1 cellular context compared by ENCODE assay signal in the genomic region with DNA sequence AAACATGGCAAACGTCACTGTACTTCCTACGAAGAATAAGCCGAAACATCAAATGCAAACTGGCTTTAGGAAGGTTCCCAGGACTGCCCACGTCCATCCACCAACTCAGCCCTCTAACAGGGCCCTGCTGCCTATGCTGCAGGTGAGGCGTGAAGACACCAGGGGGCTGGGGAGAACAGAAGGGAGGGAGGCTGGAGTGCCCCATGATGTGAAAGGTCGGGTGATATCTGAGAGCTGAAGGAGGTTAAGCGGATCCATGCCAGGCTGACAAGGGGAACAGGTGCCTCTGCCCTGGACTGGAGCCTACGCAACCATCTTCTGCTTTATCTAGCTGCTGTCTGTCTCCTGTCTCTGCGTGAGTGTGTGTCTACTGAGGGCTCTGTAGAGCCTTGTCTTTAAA.
TF ChIP-seq lines count a peak whose summit lies in the region.

No MANE protein-coding gene starts in this region.

TF ChIP-seq in K562, 482 proteins besides CTCF, POLR2A, EP300 and RAD21:
- TF ChIP-seq NBN (IDR thresholded peaks at IDR 0.05; ENCODE audit: low read depth) (no peak), SREBF2 (CRISPR knock-in tag; IDR thresholded peaks at IDR 0.05) (no peak)
- TF ChIP-seq, protein P1, sequence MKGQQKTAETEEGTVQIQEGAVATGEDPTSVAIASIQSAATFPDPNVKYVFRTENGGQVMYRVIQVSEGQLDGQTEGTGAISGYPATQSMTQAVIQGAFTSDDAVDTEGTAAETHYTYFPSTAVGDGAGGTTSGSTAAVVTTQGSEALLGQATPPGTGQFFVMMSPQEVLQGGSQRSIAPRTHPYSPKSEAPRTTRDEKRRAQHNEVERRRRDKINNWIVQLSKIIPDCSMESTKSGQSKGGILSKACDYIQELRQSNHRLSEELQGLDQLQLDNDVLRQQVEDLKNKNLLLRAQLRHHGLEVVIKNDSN (CRISPR knock-in tag; IDR thresholded peaks at IDR 0.05) = no peak
- TF ChIP-seq, protein P2, sequence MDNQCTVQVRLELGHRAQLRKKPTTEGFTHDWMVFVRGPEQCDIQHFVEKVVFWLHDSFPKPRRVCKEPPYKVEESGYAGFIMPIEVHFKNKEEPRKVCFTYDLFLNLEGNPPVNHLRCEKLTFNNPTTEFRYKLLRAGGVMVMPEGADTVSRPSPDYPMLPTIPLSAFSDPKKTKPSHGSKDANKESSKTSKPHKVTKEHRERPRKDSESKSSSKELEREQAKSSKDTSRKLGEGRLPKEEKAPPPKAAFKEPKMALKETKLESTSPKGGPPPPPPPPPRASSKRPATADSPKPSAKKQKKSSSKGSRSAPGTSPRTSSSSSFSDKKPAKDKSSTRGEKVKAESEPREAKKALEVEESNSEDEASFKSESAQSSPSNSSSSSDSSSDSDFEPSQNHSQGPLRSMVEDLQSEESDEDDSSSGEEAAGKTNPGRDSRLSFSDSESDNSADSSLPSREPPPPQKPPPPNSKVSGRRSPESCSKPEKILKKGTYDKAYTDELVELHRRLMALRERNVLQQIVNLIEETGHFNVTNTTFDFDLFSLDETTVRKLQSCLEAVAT (IDR thresholded peaks at IDR 0.05) = no peak
TF ChIP-seq in K562: peak in this region for 0.
